In the genomic region with DNA sequence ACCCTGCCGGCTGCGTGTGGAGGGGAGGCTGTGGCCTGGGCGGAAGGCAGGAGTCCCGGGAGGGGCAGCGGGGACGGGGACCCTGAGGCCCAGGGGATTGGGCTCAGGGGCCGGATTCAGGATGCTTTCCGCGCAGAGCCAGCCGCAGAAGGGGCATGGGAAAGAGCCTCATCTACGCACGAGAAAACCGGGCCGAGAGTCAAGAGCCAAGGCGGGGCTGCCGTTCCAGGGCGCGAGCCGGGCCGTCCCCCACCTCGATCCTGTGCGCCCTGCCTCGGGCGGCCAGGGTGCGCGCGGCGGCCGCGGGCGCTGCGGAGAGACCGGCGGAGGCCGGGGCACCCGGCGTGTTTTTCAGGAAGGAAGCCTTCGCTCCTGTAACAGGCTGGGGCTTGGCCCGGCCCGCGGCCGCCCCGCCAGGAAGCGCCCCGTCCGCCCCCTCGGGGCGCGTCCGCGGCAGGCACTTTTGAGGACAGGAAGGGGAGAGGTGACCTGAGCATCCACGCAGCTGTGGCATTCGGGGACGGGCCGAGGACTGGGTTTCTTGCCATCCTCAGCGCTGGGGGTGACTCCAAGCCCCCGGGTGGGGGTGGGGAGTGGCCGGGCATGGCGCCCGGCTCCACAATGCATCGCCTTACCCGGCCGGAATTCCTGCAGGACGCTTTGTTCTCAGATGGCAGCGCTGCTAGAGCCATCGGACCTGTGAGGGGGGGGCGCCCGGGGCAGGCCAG, we compare ENCODE assay signal across 10 cellular contexts.
A peak's percentile ranks its signal among the peaks of the same experiment; 100 is the strongest.
DNase-seq lines count a peak whose midpoint lies in the region; ATAC-seq and TF ChIP-seq lines count a peak whose summit lies in the region.
"Had no signal": no experiment of that assay in that cellular context is flagged by ENCODE, and none has a peak within 500 bp of the region (broad histone marks: within the 10 kb centered on the region; RNA-seq: fewer than 3 reads in every experiment).

No MANE protein-coding gene starts in this region.

- intact Hi-C loops in PC-9 (cut with micrococcal nuclease; ENCODE audit: unreplicated experiment) = no loop called here

- peaks cover 20% of the 10 kb centered on the region for H3K4me1 ChIP-seq in GM23338 (ENCODE audit: insufficient read depth)
- H3K4me1 ChIP-seq in iPS-15b (ENCODE audit: control insufficient read depth, insufficient read depth, low read length) = no peaks in the 10 kb centered on the region
- H3K4me1 ChIP-seq in PC-9 (replicated peaks; ENCODE audit: insufficient read depth) = peaks cover 13% of the 10 kb centered on the region

- H3K27me3 Mint-ChIP-seq in GM23338 (ENCODE audit: insufficient read depth, low read depth, poor library complexity) = peaks cover 24% of the 10 kb centered on the region
- peaks cover 62% of the 10 kb centered on the region for H3K27me3 Mint-ChIP-seq in activated naive CD8-positive, alpha-beta T cell treated with anti-CD3 and anti-CD28 coated beads, Interleukin-2, amount 10 ng/mL, durations not matched to agents 7 days and 5 days

- peaks cover 5% of the 10 kb centered on the region; the same call in 1 of the 2 replicates for H3F3A ChIP-seq in GM23338 (replicated peaks; ENCODE audit: low read depth)
- peaks cover 5% of the 10 kb centered on the region; the same call in 1 of the 2 replicates for H3F3A ChIP-seq in PC-9 (ENCODE audit: insufficient read depth, low read depth)

- H3K27me3 ChIP-seq in GM23338 (ENCODE audit: insufficient read depth) (peaks cover 28% of the 10 kb centered on the region), iPS-15b (ENCODE audit: control insufficient read depth, insufficient read depth, low read length) (peaks cover 29% of the 10 kb centered on the region), PC-9 (ENCODE audit: insufficient read depth, low read depth) (no peaks in the 10 kb centered on the region)

- H3K36me3 ChIP-seq in GM23338 (ENCODE audit: insufficient read depth) (no peaks in the 10 kb centered on the region), iPS-15b (ENCODE audit: control insufficient read depth, insufficient read depth, low read length) (no peaks in the 10 kb centered on the region), PC-9 (ENCODE audit: low read depth) (no peaks in the 10 kb centered on the region)

- H3K9me2 ChIP-seq in GM23338 (ENCODE audit: insufficient read depth) (no peaks in the 10 kb centered on the region), PC-9 (ENCODE audit: insufficient read depth) (no peaks in the 10 kb centered on the region)

- H4K20me1 ChIP-seq in GM23338 (replicated peaks; ENCODE audit: insufficient read depth) (no peaks in the 10 kb centered on the region), PC-9 (ENCODE audit: insufficient read depth) (no peaks in the 10 kb centered on the region)

- no peaks in the 10 kb centered on the region; the same call in 1 of the 3 replicates for H3K9me3 Mint-ChIP-seq in GM23338
- H3K9me3 Mint-ChIP-seq in activated naive CD8-positive, alpha-beta T cell treated with anti-CD3 and anti-CD28 coated beads, Interleukin-2, amount 10 ng/mL, durations not matched to agents 7 days and 5 days = no peaks in the 10 kb centered on the region

- H3K79me2 ChIP-seq in GM23338 (replicated peaks; ENCODE audit: insufficient read depth) (no peaks in the 10 kb centered on the region), PC-9 (ENCODE audit: low read depth) (no peaks in the 10 kb centered on the region)

- peaks cover 15% of the 10 kb centered on the region for H3K4me1 Mint-ChIP-seq in GM23338
- H3K4me1 Mint-ChIP-seq in activated naive CD8-positive, alpha-beta T cell treated with anti-CD3 and anti-CD28 coated beads, Interleukin-2, amount 10 ng/mL, durations not matched to agents 7 days and 5 days = peaks cover 5% of the 10 kb centered on the region

- ATAC-seq in GM23338 = peak; percentile 68
- ATAC-seq in activated naive CD8-positive, alpha-beta T cell treated with anti-CD3 and anti-CD28 coated beads, Interleukin-2, amount 10 ng/mL, durations not matched to agents 7 days and 5 days (ENCODE audit: low read depth) = peak; percentile 69
- ATAC-seq in GM21526 (IDR thresholded peaks at IDR 0.05; ENCODE audit: low FRiP score, unreplicated experiment) = no peak
- ATAC-seq in HG03045 (IDR thresholded peaks at IDR 0.05; ENCODE audit: unreplicated experiment) = no peak

- no peaks in the 10 kb centered on the region for H3K9me3 ChIP-seq in iPS-15b (ENCODE audit: control insufficient read depth, insufficient read depth, low read length)
- H3K9me3 ChIP-seq in PC-9 (ENCODE audit: insufficient read depth, low read depth) = no peaks in the 10 kb centered on the region

- H3K27ac ChIP-seq in GM23338 (ENCODE audit: low read depth) (no peak overlapping the region), PC-9 (no peak overlapping the region)
- H3K27ac ChIP-seq: epithelial cell of prostate had no signal

- H3K4me2 ChIP-seq in GM23338 = peak overlapping the region; percentile 84
- no peak overlapping the region for H3K4me2 ChIP-seq in PC-9

- POLR2A ChIA-PET in activated naive CD8-positive, alpha-beta T cell treated with anti-CD3 and anti-CD28 coated beads, Interleukin-2, amount 10 ng/mL, durations not matched to agents 7 days and 5 days (lab: Charles Lee) = no interaction called here
- POLR2A ChIA-PET in PC-9 (lab: Charles Lee; ENCODE audit: unreplicated experiment) = no interaction called here

- H3K9ac ChIP-seq in iPS-15b (ENCODE audit: low read depth, low read length) = no peak overlapping the region

- peak overlapping the region; percentile 97 for H2AFZ ChIP-seq in GM23338
- no peak overlapping the region for H2AFZ ChIP-seq in PC-9

- H3K4me3 ChIP-seq in GM23338 = peak overlapping the region; percentile 58
- peak overlapping the region; percentile 52 for H3K4me3 ChIP-seq in iPS-15b (ENCODE audit: low read depth, low read length)
- no peak overlapping the region for H3K4me3 ChIP-seq in PC-9

- TF ChIP-seq CTCF in GM23338 (conservative IDR thresholded peaks at IDR 0.05; ENCODE audit: low read depth in 2 of 2) (no peak), PC-9 (conservative IDR thresholded peaks at IDR 0.05) (no peak)

- CTCF ChIA-PET in PC-9 (lab: Charles Lee) = no interaction called here

- peak; percentile 68 for DNase-seq in GM23338 (ENCODE audit: low spot score)
- peak; percentile 50 for DNase-seq in activated naive CD8-positive, alpha-beta T cell treated with anti-CD3 and anti-CD28 coated beads, Interleukin-2, amount 10 ng/mL, durations not matched to agents 7 days and 5 days
- peak; percentile 52 for DNase-seq in pulmonary artery endothelial cell (ENCODE audit: low read depth, low spot score)
- no peak for DNase-seq in epidermal melanocyte (ENCODE audit: insufficient read length, low spot score)
- DNase-seq in PC-9 = no peak
- DNase-seq: SHP77 had no signal

- H3K27ac Mint-ChIP-seq in GM23338 = no peak overlapping the region
- H3K27ac Mint-ChIP-seq in activated naive CD8-positive, alpha-beta T cell treated with anti-CD3 and anti-CD28 coated beads, Interleukin-2, amount 10 ng/mL, durations not matched to agents 7 days and 5 days = no peak overlapping the region

- H3K36me3 Mint-ChIP-seq in GM23338 (ENCODE audit: low read depth) = no peaks in the 10 kb centered on the region; the same call in 2 of the 3 replicates
- no peaks in the 10 kb centered on the region for H3K36me3 Mint-ChIP-seq in activated naive CD8-positive, alpha-beta T cell treated with anti-CD3 and anti-CD28 coated beads, Interleukin-2, amount 10 ng/mL, durations not matched to agents 7 days and 5 days

- peak overlapping the region; percentile 54; the same call in 2 of the 3 replicates for H3K4me3 Mint-ChIP-seq in GM23338
- peak overlapping the region; percentile 50 for H3K4me3 Mint-ChIP-seq in activated naive CD8-positive, alpha-beta T cell treated with anti-CD3 and anti-CD28 coated beads, Interleukin-2, amount 10 ng/mL, durations not matched to agents 7 days and 5 days

- no TSS peak for BruUV-seq in PC-9 (replicated peaks; lab: Mats Ljungman, UMichigan)

TF ChIP-seq in GM23338, 12 proteins besides CTCF, POLR2A, EP300 and RAD21 (continues in another document):
- no peak for TF ChIP-seq EZH2 (IDR thresholded peaks at IDR 0.05; ENCODE audit: low read depth, unreplicated experiment)
- TF ChIP-seq ZNF331 (CRISPR knock-in tag; IDR thresholded peaks at IDR 0.05; ENCODE audit: low read depth) = no peak
- no peak for TF ChIP-seq POLR2AphosphoS5 (IDR thresholded peaks at IDR 0.05; ENCODE audit: low read depth)

Comparison
In these comparisons a context has a peak if more than half of its experiments do, and no peak if none do; other contexts are left out.
1. ATAC-seq: peak in GM23338 (single experiment) and activated naive CD8-positive, alpha-beta T cell treated with anti-CD3 and anti-CD28 coated beads, Interleukin-2, amount 10 ng/mL, durations not matched to agents 7 days and 5 days (single experiment); none in GM21526 (single experiment) and HG03045 (single experiment).
2. DNase-seq: peak in GM23338 (single experiment), activated naive CD8-positive, alpha-beta T cell treated with anti-CD3 and anti-CD28 coated beads, Interleukin-2, amount 10 ng/mL, durations not matched to agents 7 days and 5 days (single experiment) and pulmonary artery endothelial cell (single experiment); none in epidermal melanocyte (single experiment) and PC-9 (0 of 2).